Comparison of ENCODE assay signal across 8 cellular contexts in the genomic region with DNA sequence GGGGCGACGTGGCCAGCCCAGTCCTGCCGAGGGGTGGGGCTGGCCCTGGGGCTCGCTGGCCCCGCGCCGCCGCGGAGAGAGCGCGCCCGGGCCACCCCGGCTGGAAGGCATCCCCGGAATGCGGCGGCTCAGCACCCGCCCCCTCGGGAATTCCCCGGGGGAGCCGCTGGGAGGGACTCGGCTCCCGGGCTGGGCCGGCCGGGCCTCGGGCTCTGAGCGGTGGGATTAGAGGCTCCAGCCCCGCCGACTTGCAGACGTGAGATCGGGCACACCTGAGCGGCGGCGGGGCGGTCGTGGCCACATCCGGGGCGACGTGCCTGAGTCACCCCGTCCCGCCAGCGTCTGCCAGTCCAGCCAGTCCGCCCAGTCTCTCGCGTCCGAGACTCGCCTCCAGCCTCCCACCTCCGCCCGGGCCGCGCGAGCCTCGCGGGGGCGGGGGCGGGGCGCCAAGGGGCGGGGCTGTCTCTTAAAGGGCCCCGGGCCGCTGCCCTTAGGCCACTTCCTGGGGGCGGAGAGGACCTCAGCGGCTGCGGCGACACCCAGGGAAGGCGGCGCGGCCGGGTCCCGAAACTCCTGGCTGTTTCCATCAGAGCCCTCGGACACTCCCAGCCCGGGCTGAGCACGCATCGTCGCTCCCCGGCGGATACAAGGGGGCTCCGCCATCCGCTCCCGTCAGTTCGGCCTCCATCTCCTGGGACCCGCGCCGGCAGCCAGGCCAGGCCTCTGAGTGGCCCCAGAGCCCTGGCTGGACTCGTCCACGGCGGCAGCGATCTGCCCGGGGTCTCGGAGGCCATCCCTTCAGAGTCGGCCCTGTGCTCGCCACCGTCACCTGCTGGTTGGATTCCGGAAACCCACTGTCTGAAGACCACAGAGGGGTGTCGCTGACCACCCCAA. TPM values are rescaled to one million over a fixed set of nuclear protein-coding genes. Genes with fewer than 3 reads are reported as not detected.
DNase-seq lines count a peak whose midpoint lies in the region; ATAC-seq and TF ChIP-seq lines count a peak whose summit lies in the region.

Gene KCTD11, plus strand, starts transcription at position 498 of the 894 bp plus-strand sequence.

- no peaks in the 10 kb centered on the region for H3K9me2 ChIP-seq in PC-9 (ENCODE audit: insufficient read depth)

- H3K4me1 Mint-ChIP-seq in activated T-helper 17 cell treated with anti-CD3 and anti-CD28 coated beads, Interleukin-2, amount 50 U/mL, for 72 hours: peaks cover 20% of the 10 kb centered on the region
- H3K4me1 Mint-ChIP-seq in naive thymus-derived CD8-positive, alpha-beta T cell: peaks cover 19 to 82% (median 55%) of the 10 kb centered on the region in 4 donors
- H3K4me1 Mint-ChIP-seq in stimulated activated naive CD8-positive, alpha-beta T cell treated with anti-CD3 and anti-CD28 coated beads, Interleukin-15, amount 100 ng/mL, for 72 hours: peaks cover 86% of the 10 kb centered on the region

- H2AFZ ChIP-seq in PC-9: peak within 1 kb of the TSS; percentile 84

- H3K4me2 ChIP-seq in PC-9: peak within 1 kb of the TSS; percentile 91

- peaks cover 34% of the 10 kb centered on the region for H3F3A ChIP-seq in PC-9 (ENCODE audit: insufficient read depth, low read depth)

- H3K4me3 ChIP-seq in AG04449 (ENCODE audit: low read depth, low read length) (peak within 1 kb of the TSS; percentile 96), PC-9 (peak within 1 kb of the TSS; percentile 86), fibroblast of mammary gland (ENCODE audit: control insufficient read depth, low read depth, low read length) (peak within 1 kb of the TSS; percentile 75)

- H3K27ac ChIP-seq in PC-9: peak within 1 kb of the TSS; percentile 98

- H3K36me3 ChIP-seq in PC-9 (ENCODE audit: low read depth): no peaks in the 10 kb centered on the region

- peaks cover 76% of the 10 kb centered on the region for H3K36me3 Mint-ChIP-seq in activated T-helper 17 cell treated with anti-CD3 and anti-CD28 coated beads, Interleukin-2, amount 50 U/mL, for 72 hours (ENCODE audit: low read depth)
- peaks cover 0 to 40% (median 5%) of the 10 kb centered on the region in 3 donors for H3K36me3 Mint-ChIP-seq in naive thymus-derived CD8-positive, alpha-beta T cell

- peaks cover 28% of the 10 kb centered on the region for H3K4me1 ChIP-seq in PC-9 (replicated peaks; ENCODE audit: insufficient read depth)

- ATAC-seq in GM18907 (IDR thresholded peaks at IDR 0.05; ENCODE audit: unreplicated experiment) (peak; percentile 63), HG03139 (IDR thresholded peaks at IDR 0.05; ENCODE audit: unreplicated experiment) (peak; percentile 50)
- peak; percentile 72 for ATAC-seq in activated T-helper 17 cell treated with anti-CD3 and anti-CD28 coated beads, Interleukin-2, amount 50 U/mL, for 72 hours (replicated peaks)
- peak; percentile 38 to 51 for ATAC-seq in naive thymus-derived CD8-positive, alpha-beta T cell
- ATAC-seq in stimulated activated naive CD8-positive, alpha-beta T cell treated with anti-CD3 and anti-CD28 coated beads, Interleukin-15, amount 100 ng/mL, for 72 hours: peak; percentile 67

- peaks cover 15% of the 10 kb centered on the region for H4K20me1 ChIP-seq in PC-9 (ENCODE audit: insufficient read depth)

- H3K9me3 Mint-ChIP-seq in activated T-helper 17 cell treated with anti-CD3 and anti-CD28 coated beads, Interleukin-2, amount 50 U/mL, for 72 hours: no peaks in the 10 kb centered on the region
- no peaks in the 10 kb centered on the region for H3K9me3 Mint-ChIP-seq in naive thymus-derived CD8-positive, alpha-beta T cell
- no peaks in the 10 kb centered on the region for H3K9me3 Mint-ChIP-seq in stimulated activated naive CD8-positive, alpha-beta T cell treated with anti-CD3 and anti-CD28 coated beads, Interleukin-15, amount 100 ng/mL, for 72 hours

- CTCF ChIA-PET in AG04449 (lab: Yijun Ruan, JAX) (interaction anchor here (0.7 to 5.4 kb wide), 7 partner anchors 10 to 209 kb away, joined by 3 to 67 read pairs (median 7); partner anchors contain the start of genes FGF11, PLSCR3, SENP3 and TMEM102), PC-9 (lab: Charles Lee) (interaction anchor here (0.6 kb wide), 2 partner anchors 50 to 83 kb away, joined by 3 to 8 read pairs; no protein-coding TSS in a partner anchor)

- H3K27ac Mint-ChIP-seq in activated T-helper 17 cell treated with anti-CD3 and anti-CD28 coated beads, Interleukin-2, amount 50 U/mL, for 72 hours: peak within 1 kb of the TSS; percentile 93
- peak within 1 kb of the TSS; percentile 78 to 91 (median 86) for H3K27ac Mint-ChIP-seq in naive thymus-derived CD8-positive, alpha-beta T cell
- peak within 1 kb of the TSS; percentile 38 to 91 for H3K27ac Mint-ChIP-seq in stimulated activated naive CD8-positive, alpha-beta T cell treated with anti-CD3 and anti-CD28 coated beads, Interleukin-15, amount 100 ng/mL, for 72 hours

- H3K9me3 ChIP-seq in PC-9 (ENCODE audit: insufficient read depth, low read depth): no peaks in the 10 kb centered on the region

- peaks cover 43% of the 10 kb centered on the region for H3K79me2 ChIP-seq in PC-9 (ENCODE audit: low read depth)

- no peaks in the 10 kb centered on the region for H3K27me3 ChIP-seq in PC-9 (ENCODE audit: insufficient read depth, low read depth)

- BruUV-seq in PC-9 (replicated peaks; lab: Mats Ljungman, UMichigan): no TSS peak

- H3K27me3 Mint-ChIP-seq in activated T-helper 17 cell treated with anti-CD3 and anti-CD28 coated beads, Interleukin-2, amount 50 U/mL, for 72 hours: no peaks in the 10 kb centered on the region
- H3K27me3 Mint-ChIP-seq in naive thymus-derived CD8-positive, alpha-beta T cell: no peaks in the 10 kb centered on the region
- no peaks in the 10 kb centered on the region for H3K27me3 Mint-ChIP-seq in stimulated activated naive CD8-positive, alpha-beta T cell treated with anti-CD3 and anti-CD28 coated beads, Interleukin-15, amount 100 ng/mL, for 72 hours

- peak; percentile 62 for DNase-seq in AG04449 (ENCODE audit: low read depth, low spot score)
- DNase-seq in PC-9: peak; percentile 92 to 99
- peak; percentile 84 for DNase-seq in fibroblast of mammary gland (ENCODE audit: low read depth)
- DNase-seq in naive thymus-derived CD8-positive, alpha-beta T cell: peak; percentile 51 to 81 (median 62)
- peak; percentile 81 to 87 for DNase-seq in stimulated activated naive CD8-positive, alpha-beta T cell treated with anti-CD3 and anti-CD28 coated beads, Interleukin-15, amount 100 ng/mL, for 72 hours

- intact Hi-C loops in PC-9 (cut with micrococcal nuclease; ENCODE audit: unreplicated experiment): loop anchor here (1.0 to 5.0 kb wide), 5 partner anchors 50 to 237 kb away; partner anchors contain the start of genes CLDN7, POLR2A, TMEM256 and TNFSF13

- peak; percentile 75 for TF ChIP-seq CTCF in AG04449 (IDR thresholded peaks at IDR 0.05; ENCODE audit: insufficient read depth, low read length, missing control alignments)
- peak; percentile 66 for TF ChIP-seq CTCF in PC-9 (conservative IDR thresholded peaks at IDR 0.05)
- peak; percentile 43 for TF ChIP-seq CTCF in fibroblast of mammary gland (conservative IDR thresholded peaks at IDR 0.05; ENCODE audit: control insufficient read depth, insufficient read depth, low read depth, low read length)

- POLR2A ChIA-PET in AG04449 (lab: Yijun Ruan, JAX) (interaction anchor here (0.6 to 2.7 kb wide), 6 partner anchors 22 to 236 kb away, joined by 3 to 11 read pairs (median 6); partner anchors contain the start of genes NEURL4, POLR2A and SLC2A4), PC-9 (lab: Charles Lee; ENCODE audit: unreplicated experiment) (interaction anchor here (0.6 to 0.7 kb wide), 3 partner anchors 22 to 136 kb away, joined by 3 to 4 read pairs (median 4); no protein-coding TSS in a partner anchor)
- POLR2A ChIA-PET in naive thymus-derived CD8-positive, alpha-beta T cell (lab: Charles Lee): interaction anchor here (0.6 to 5.9 kb wide), 21 partner anchors 10 to 335 kb away, joined by 3 to 109 read pairs (median 8); partner anchors contain the start of genes ACAP1, FGF11, GPS2 and NEURL4

- H3K4me3 Mint-ChIP-seq in activated T-helper 17 cell treated with anti-CD3 and anti-CD28 coated beads, Interleukin-2, amount 50 U/mL, for 72 hours: peak within 1 kb of the TSS; percentile 88
- H3K4me3 Mint-ChIP-seq in naive thymus-derived CD8-positive, alpha-beta T cell: peak within 1 kb of the TSS; percentile 74 to 92 (median 86)
- H3K4me3 Mint-ChIP-seq in stimulated activated naive CD8-positive, alpha-beta T cell treated with anti-CD3 and anti-CD28 coated beads, Interleukin-15, amount 100 ng/mL, for 72 hours: peak within 1 kb of the TSS; percentile 93

RNA-seq across cellular contexts. Expression of gene KCTD11, which starts in this region (rescaled TPM):
- 16.4 and 18.3 TPM in 2 replicates for total RNA-seq in PC-9 (2021)
- 10 to 100 TPM; 14.0 to 96.8 TPM for total RNA-seq in activated T-helper 17 cell treated with anti-CD3 and anti-CD28 coated beads, Interleukin-2, amount 50 U/mL, for 72 hours
- total RNA-seq in naive thymus-derived CD8-positive, alpha-beta T cell: 1 to 10 TPM; 4.6 to 5.0 TPM
- 1 to 10 TPM; 1.2 to 1.6 (median 1.3) TPM for polyA plus RNA-seq in naive thymus-derived CD8-positive, alpha-beta T cell

Comparison
In these comparisons a context has a peak if more than half of its experiments do, and no peak if none do; other contexts are left out.
1. Peak in every context shown above with its lines: DNase-seq, ATAC-seq, H3K4me3 ChIP-seq and H3K27ac ChIP-seq.